In the genomic region with DNA sequence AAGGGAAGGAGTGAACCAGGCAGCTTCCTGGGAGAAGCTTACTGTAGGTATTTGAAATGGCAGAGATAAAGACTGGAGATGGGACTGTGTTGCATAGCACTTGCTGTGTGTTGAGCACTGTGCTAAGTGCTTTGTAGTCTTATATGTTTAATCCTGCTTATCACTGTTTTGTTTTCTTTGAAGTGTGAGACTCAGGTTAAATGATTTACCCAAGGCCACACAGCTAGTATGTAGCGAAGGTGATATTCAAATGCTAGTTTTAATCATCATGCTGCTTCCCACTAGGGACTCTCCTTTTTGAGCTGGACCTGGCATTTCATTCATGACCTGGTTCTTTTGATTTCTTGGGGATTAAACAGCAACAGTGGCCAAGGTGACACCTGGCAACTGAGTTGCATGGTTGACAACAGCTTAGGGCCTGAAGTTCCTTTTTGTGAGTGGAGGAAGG, we compare ENCODE assay signal across 1 cellular context.
A peak's percentile ranks its signal among the peaks of the same experiment; 100 is the strongest.
TF ChIP-seq lines count a peak whose summit lies in the region.

No MANE protein-coding gene starts in this region.

TF ChIP-seq in HepG2, 621 proteins besides CTCF, POLR2A, EP300 and RAD21 (continued from another document and continues in another):
- TF ChIP-seq, protein P1, sequence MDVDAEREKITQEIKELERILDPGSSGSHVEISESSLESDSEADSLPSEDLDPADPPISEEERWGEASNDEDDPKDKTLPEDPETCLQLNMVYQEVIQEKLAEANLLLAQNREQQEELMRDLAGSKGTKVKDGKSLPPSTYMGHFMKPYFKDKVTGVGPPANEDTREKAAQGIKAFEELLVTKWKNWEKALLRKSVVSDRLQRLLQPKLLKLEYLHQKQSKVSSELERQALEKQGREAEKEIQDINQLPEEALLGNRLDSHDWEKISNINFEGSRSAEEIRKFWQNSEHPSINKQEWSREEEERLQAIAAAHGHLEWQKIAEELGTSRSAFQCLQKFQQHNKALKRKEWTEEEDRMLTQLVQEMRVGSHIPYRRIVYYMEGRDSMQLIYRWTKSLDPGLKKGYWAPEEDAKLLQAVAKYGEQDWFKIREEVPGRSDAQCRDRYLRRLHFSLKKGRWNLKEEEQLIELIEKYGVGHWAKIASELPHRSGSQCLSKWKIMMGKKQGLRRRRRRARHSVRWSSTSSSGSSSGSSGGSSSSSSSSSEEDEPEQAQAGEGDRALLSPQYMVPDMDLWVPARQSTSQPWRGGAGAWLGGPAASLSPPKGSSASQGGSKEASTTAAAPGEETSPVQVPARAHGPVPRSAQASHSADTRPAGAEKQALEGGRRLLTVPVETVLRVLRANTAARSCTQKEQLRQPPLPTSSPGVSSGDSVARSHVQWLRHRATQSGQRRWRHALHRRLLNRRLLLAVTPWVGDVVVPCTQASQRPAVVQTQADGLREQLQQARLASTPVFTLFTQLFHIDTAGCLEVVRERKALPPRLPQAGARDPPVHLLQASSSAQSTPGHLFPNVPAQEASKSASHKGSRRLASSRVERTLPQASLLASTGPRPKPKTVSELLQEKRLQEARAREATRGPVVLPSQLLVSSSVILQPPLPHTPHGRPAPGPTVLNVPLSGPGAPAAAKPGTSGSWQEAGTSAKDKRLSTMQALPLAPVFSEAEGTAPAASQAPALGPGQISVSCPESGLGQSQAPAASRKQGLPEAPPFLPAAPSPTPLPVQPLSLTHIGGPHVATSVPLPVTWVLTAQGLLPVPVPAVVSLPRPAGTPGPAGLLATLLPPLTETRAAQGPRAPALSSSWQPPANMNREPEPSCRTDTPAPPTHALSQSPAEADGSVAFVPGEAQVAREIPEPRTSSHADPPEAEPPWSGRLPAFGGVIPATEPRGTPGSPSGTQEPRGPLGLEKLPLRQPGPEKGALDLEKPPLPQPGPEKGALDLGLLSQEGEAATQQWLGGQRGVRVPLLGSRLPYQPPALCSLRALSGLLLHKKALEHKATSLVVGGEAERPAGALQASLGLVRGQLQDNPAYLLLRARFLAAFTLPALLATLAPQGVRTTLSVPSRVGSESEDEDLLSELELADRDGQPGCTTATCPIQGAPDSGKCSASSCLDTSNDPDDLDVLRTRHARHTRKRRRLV (CRISPR knock-in tag; IDR thresholded peaks at IDR 0.05) = no peak
- TF ChIP-seq, protein P2, sequence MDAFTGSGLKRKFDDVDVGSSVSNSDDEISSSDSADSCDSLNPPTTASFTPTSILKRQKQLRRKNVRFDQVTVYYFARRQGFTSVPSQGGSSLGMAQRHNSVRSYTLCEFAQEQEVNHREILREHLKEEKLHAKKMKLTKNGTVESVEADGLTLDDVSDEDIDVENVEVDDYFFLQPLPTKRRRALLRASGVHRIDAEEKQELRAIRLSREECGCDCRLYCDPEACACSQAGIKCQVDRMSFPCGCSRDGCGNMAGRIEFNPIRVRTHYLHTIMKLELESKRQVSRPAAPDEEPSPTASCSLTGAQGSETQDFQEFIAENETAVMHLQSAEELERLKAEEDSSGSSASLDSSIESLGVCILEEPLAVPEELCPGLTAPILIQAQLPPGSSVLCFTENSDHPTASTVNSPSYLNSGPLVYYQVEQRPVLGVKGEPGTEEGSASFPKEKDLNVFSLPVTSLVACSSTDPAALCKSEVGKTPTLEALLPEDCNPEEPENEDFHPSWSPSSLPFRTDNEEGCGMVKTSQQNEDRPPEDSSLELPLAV (CRISPR knock-in tag; conservative IDR thresholded peaks at IDR 0.05; ENCODE audit: low read depth) = no peak
- no peak for TF ChIP-seq NFIC (IDR thresholded peaks at IDR 0.05; ENCODE audit: low read length)
- TF ChIP-seq NR2F1 (CRISPR knock-in tag; IDR thresholded peaks at IDR 0.05) = no peak
- TF ChIP-seq KDM4B (CRISPR knock-in tag; IDR thresholded peaks at IDR 0.05) = no peak
- no peak for TF ChIP-seq GATAD2A (CRISPR knock-in tag; IDR thresholded peaks at IDR 0.05)
- TF ChIP-seq KAT8 (CRISPR knock-in tag; IDR thresholded peaks at IDR 0.05) = peak; percentile 21; the same call in 1 of the 2 replicates
- TF ChIP-seq MED1 (CRISPR knock-in tag; IDR thresholded peaks at IDR 0.05) = peak; percentile 71
- TF ChIP-seq NPAS2 (CRISPR knock-in tag; IDR thresholded peaks at IDR 0.05; ENCODE audit: borderline replicate concordance) = no peak
- TF ChIP-seq, protein P3, sequence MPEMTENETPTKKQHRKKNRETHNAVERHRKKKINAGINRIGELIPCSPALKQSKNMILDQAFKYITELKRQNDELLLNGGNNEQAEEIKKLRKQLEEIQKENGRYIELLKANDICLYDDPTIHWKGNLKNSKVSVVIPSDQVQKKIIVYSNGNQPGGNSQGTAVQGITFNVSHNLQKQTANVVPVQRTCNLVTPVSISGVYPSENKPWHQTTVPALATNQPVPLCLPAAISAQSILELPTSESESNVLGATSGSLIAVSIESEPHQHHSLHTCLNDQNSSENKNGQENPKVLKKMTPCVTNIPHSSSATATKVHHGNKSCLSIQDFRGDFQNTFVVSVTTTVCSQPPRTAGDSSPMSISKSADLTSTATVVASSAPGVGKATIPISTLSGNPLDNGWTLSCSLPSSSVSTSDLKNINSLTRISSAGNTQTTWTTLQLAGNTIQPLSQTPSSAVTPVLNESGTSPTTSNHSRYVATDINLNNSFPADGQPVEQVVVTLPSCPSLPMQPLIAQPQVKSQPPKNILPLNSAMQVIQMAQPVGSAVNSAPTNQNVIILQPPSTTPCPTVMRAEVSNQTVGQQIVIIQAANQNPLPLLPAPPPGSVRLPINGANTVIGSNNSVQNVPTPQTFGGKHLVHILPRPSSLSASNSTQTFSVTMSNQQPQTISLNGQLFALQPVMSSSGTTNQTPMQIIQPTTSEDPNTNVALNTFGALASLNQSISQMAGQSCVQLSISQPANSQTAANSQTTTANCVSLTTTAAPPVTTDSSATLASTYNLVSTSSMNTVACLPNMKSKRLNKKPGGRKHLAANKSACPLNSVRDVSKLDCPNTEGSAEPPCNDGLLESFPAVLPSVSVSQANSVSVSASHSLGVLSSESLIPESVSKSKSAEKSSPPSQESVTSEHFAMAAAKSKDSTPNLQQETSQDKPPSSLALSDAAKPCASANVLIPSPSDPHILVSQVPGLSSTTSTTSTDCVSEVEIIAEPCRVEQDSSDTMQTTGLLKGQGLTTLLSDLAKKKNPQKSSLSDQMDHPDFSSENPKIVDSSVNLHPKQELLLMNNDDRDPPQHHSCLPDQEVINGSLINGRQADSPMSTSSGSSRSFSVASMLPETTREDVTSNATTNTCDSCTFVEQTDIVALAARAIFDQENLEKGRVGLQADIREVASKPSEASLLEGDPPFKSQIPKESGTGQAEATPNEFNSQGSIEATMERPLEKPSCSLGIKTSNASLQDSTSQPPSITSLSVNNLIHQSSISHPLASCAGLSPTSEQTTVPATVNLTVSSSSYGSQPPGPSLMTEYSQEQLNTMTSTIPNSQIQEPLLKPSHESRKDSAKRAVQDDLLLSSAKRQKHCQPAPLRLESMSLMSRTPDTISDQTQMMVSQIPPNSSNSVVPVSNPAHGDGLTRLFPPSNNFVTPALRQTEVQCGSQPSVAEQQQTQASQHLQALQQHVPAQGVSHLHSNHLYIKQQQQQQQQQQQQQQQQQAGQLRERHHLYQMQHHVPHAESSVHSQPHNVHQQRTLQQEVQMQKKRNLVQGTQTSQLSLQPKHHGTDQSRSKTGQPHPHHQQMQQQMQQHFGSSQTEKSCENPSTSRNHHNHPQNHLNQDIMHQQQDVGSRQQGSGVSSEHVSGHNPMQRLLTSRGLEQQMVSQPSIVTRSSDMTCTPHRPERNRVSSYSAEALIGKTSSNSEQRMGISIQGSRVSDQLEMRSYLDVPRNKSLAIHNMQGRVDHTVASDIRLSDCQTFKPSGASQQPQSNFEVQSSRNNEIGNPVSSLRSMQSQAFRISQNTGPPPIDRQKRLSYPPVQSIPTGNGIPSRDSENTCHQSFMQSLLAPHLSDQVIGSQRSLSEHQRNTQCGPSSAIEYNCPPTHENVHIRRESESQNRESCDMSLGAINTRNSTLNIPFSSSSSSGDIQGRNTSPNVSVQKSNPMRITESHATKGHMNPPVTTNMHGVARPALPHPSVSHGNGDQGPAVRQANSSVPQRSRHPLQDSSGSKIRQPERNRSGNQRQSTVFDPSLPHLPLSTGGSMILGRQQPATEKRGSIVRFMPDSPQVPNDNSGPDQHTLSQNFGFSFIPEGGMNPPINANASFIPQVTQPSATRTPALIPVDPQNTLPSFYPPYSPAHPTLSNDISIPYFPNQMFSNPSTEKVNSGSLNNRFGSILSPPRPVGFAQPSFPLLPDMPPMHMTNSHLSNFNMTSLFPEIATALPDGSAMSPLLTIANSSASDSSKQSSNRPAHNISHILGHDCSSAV (CRISPR knock-in tag; IDR thresholded peaks at IDR 0.05; ENCODE audit: borderline replicate concordance) = no peak
- TF ChIP-seq, protein P4, sequence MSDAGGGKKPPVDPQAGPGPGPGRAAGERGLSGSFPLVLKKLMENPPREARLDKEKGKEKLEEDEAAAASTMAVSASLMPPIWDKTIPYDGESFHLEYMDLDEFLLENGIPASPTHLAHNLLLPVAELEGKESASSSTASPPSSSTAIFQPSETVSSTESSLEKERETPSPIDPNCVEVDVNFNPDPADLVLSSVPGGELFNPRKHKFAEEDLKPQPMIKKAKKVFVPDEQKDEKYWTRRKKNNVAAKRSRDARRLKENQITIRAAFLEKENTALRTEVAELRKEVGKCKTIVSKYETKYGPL (CRISPR knock-in tag; IDR thresholded peaks at IDR 0.05) = no peak
- TF ChIP-seq ZNF782 (CRISPR knock-in tag; IDR thresholded peaks at IDR 0.05; ENCODE audit: borderline replicate concordance) = no peak
- TF ChIP-seq, protein P5, sequence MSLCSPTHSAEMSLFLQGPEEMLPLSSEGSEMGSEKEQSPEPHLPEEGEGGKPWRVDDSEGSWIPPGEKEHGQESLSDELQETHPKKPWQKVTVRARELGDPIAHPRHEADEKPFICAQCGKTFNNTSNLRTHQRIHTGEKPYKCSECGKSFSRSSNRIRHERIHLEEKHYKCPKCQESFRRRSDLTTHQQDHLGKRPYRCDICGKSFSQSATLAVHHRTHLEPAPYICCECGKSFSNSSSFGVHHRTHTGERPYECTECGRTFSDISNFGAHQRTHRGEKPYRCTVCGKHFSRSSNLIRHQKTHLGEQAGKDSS (CRISPR knock-in tag; IDR thresholded peaks at IDR 0.05; ENCODE audit: borderline replicate concordance, low read depth) = no peak
- 0 out of 2 replicates have a peak, but pooled peaks have one; percentile 27 for TF ChIP-seq SP5 (CRISPR knock-in tag; IDR thresholded peaks at IDR 0.05; ENCODE audit: borderline replicate concordance, low read depth)
- no peak for TF ChIP-seq CCAR2 (optimal IDR thresholded peaks at IDR 0.05; ENCODE audit: low read depth, low read length)
- TF ChIP-seq ZFP82 (CRISPR knock-in tag; IDR thresholded peaks at IDR 0.05; ENCODE audit: borderline replicate concordance) = no peak
- 0 out of 2 replicates have a peak, but pooled peaks have one; percentile 26 for TF ChIP-seq CEBPG (CRISPR knock-in tag; IDR thresholded peaks at IDR 0.05)
- TF ChIP-seq ZNF34 (CRISPR knock-in tag; IDR thresholded peaks at IDR 0.05; ENCODE audit: borderline replicate concordance) = no peak
- no peak; the same call in 1 of the 2 replicates for TF ChIP-seq RARA (CRISPR knock-in tag; IDR thresholded peaks at IDR 0.05)
- TF ChIP-seq, protein P6, sequence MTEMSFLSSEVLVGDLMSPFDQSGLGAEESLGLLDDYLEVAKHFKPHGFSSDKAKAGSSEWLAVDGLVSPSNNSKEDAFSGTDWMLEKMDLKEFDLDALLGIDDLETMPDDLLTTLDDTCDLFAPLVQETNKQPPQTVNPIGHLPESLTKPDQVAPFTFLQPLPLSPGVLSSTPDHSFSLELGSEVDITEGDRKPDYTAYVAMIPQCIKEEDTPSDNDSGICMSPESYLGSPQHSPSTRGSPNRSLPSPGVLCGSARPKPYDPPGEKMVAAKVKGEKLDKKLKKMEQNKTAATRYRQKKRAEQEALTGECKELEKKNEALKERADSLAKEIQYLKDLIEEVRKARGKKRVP (CRISPR knock-in tag; IDR thresholded peaks at IDR 0.05) = no peak
- TF ChIP-seq NFRKB (IDR thresholded peaks at IDR 0.05) = no peak
- no peak for TF ChIP-seq NKX3-1 (CRISPR knock-in tag; IDR thresholded peaks at IDR 0.05)
- TF ChIP-seq ZFX (CRISPR knock-in tag; IDR thresholded peaks at IDR 0.05; ENCODE audit: low read depth) = no peak
- TF ChIP-seq ZNF709 (CRISPR knock-in tag; IDR thresholded peaks at IDR 0.05) = no peak
- no peak for TF ChIP-seq MAZ (IDR thresholded peaks at IDR 0.05; ENCODE audit: borderline replicate concordance, low read depth, low read length)
- TF ChIP-seq MAZ (CRISPR knock-in tag; IDR thresholded peaks at IDR 0.05; ENCODE audit: low read depth) = no peak
- TF ChIP-seq, protein P7, sequence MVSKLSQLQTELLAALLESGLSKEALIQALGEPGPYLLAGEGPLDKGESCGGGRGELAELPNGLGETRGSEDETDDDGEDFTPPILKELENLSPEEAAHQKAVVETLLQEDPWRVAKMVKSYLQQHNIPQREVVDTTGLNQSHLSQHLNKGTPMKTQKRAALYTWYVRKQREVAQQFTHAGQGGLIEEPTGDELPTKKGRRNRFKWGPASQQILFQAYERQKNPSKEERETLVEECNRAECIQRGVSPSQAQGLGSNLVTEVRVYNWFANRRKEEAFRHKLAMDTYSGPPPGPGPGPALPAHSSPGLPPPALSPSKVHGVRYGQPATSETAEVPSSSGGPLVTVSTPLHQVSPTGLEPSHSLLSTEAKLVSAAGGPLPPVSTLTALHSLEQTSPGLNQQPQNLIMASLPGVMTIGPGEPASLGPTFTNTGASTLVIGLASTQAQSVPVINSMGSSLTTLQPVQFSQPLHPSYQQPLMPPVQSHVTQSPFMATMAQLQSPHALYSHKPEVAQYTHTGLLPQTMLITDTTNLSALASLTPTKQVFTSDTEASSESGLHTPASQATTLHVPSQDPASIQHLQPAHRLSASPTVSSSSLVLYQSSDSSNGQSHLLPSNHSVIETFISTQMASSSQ (IDR thresholded peaks at IDR 0.05; ENCODE audit: low read depth) = peak; percentile 75
- TF ChIP-seq, protein P7 (CRISPR knock-in tag; IDR thresholded peaks at IDR 0.05; ENCODE audit: borderline replicate concordance) = peak; percentile 75; the same call in 1 of the 2 replicates
- no peak for TF ChIP-seq ZNF296 (CRISPR knock-in tag; conservative IDR thresholded peaks at IDR 0.05)
- no peak for TF ChIP-seq HOXD1 (CRISPR knock-in tag; IDR thresholded peaks at IDR 0.05)
- no peak for TF ChIP-seq ZNF557 (CRISPR knock-in tag; IDR thresholded peaks at IDR 0.05)
- no peak for TF ChIP-seq ZFP36L1 (CRISPR knock-in tag; IDR thresholded peaks at IDR 0.05)
- TF ChIP-seq ZNF558 (CRISPR knock-in tag; IDR thresholded peaks at IDR 0.05; ENCODE audit: borderline replicate concordance) = no peak
